Comparison of ENCODE assay signal across 9 cellular contexts in the genomic region with DNA sequence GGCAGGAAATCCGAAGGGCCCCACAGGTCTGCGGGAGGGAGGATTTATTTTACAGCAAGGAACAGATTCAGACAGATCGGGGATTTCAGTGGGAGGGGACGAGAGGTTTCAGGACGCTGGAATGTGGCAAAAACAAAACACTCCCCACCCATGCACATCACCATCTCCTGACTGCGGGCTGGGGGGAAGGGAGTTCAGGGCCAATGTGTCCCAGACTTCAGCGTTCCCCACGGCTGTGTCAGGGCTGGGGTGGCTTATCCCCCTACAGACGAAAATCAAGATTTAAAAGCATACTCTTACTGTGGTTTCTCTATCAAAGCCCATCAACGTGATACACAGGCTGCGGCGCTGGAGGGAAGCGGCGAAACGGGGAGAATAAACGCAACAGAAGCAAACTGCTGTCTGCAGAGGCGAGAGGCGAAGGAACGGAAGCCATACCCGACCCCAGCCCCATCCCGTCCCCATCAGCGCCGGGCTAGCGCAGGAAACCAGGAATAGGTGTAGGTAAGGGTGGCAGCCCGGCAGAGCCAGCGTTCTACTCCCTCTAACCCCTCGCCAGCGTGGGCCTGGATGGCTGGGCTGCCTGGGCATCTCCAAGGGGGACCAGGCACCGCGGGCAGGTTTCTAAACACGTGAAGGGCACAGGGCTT. TPM values are rescaled to one million over a fixed set of nuclear protein-coding genes. Genes with fewer than 3 reads are reported as not detected.
DNase-seq lines count a peak whose midpoint lies in the region; ATAC-seq, FAIRE-seq and TF ChIP-seq lines count a peak whose summit lies in the region.
"Had no signal": no experiment of that assay in that cellular context is flagged by ENCODE, and none has a peak within 500 bp of the region (broad histone marks: within the 10 kb centered on the region; RNA-seq: fewer than 3 reads in every experiment).

No MANE protein-coding gene starts in this region.

- peak overlapping the region; percentile 44 to 74 (median 65) for H3K4me3 ChIP-seq in esophagus squamous epithelium
- peak overlapping the region; percentile 37 for H3K4me3 ChIP-seq in parathyroid adenoma (ENCODE audit: low read depth, low read length)

- H3K4me1 ChIP-seq in esophagus squamous epithelium (peaks cover 21 to 73% (median 36%) of the 10 kb centered on the region in 3 donors), parathyroid adenoma (no peaks in the 10 kb centered on the region)

- H3K27ac ChIP-seq in esophagus squamous epithelium = peak overlapping the region; percentile 75 to 87 (median 84)
- no peak overlapping the region for H3K27ac ChIP-seq in parathyroid adenoma

- H3K4me2 ChIP-seq in parathyroid adenoma (ENCODE audit: low read length) = peak overlapping the region; percentile 49

- TF ChIP-seq POLR2A in GM12892 (IDR thresholded peaks at IDR 0.05; ENCODE audit: low read depth, low read length) (no peak), esophagus squamous epithelium (IDR thresholded peaks at IDR 0.05) (peak in 2 of 4 donors; percentile 30 to 37)

- H3K79me2 ChIP-seq in parathyroid adenoma = no peaks in the 10 kb centered on the region

- H3K36me3 ChIP-seq in esophagus squamous epithelium = no peaks in the 10 kb centered on the region
- H3K36me3 ChIP-seq in parathyroid adenoma (ENCODE audit: control insufficient read depth, insufficient read depth, low read length) = no peaks in the 10 kb centered on the region

- no peak overlapping the region for H2AFZ ChIP-seq in parathyroid adenoma

- TF ChIP-seq CTCF in esophagus squamous epithelium (IDR thresholded peaks at IDR 0.05) (no peak), parathyroid adenoma (IDR thresholded peaks at IDR 0.05) (no peak)

- intact Hi-C loops in esophagus squamous epithelium (cut with DNase I) = no loop called here

- FAIRE-seq in GM12892 (lab: Jason Lieb, UNC) = peak; percentile 65

- no peak for ATAC-seq in GM19455 (IDR thresholded peaks at IDR 0.05; ENCODE audit: unreplicated experiment)
- no peak for ATAC-seq in left lobe of liver

- WGBS in esophagus squamous epithelium, 2 donors = 1 to 14% methylated on average over 16 to 29 of the region's 31 CpGs

- DNase-seq in GM12892 (ENCODE audit: insufficient read length) (peak; percentile 13), esophagus squamous epithelium (lab: John Stamatoyannopoulos, UW) (no peak), NCI-H2196 treated with DMSO at 0.1 percent for 48 hours (lab: John Stamatoyannopoulos, UW; ENCODE audit: unreplicated experiment) (no peak), left lobe of liver (ENCODE audit: low spot score) (no peak)
- no peak for DNase-seq in stimulated activated CD8-positive, alpha-beta memory T cell treated with anti-CD3 and anti-CD28 coated beads, Interleukin-4, amount 100 ng/mL, for 48 hours

- H3K27me3 ChIP-seq in esophagus squamous epithelium = peaks cover 0 to 96% (median 7%) of the 10 kb centered on the region in 4 donors
- no peaks in the 10 kb centered on the region for H3K27me3 ChIP-seq in parathyroid adenoma (ENCODE audit: control insufficient read depth, insufficient read depth, low read length)

- no peak overlapping the region for H3K9ac ChIP-seq in parathyroid adenoma

- H3K9me3 ChIP-seq in esophagus squamous epithelium = no peaks in the 10 kb centered on the region
- H3K9me3 ChIP-seq in parathyroid adenoma (ENCODE audit: control insufficient read depth, low read length) = no peaks in the 10 kb centered on the region

TF ChIP-seq in PFSK-1, 5 proteins besides CTCF, POLR2A, EP300 and RAD21:
- TF ChIP-seq POLR2AphosphoS5 (IDR thresholded peaks at IDR 0.05; ENCODE audit: low read depth, low read length) (0 out of 2 replicates have a peak, but pooled peaks have one; percentile 16), FOXP2 (optimal IDR thresholded peaks at IDR 0.05; ENCODE audit: borderline replicate concordance, extremely low read depth, extremely low read length, insufficient read depth) (no peak)
- TF ChIP-seq, protein P1, sequence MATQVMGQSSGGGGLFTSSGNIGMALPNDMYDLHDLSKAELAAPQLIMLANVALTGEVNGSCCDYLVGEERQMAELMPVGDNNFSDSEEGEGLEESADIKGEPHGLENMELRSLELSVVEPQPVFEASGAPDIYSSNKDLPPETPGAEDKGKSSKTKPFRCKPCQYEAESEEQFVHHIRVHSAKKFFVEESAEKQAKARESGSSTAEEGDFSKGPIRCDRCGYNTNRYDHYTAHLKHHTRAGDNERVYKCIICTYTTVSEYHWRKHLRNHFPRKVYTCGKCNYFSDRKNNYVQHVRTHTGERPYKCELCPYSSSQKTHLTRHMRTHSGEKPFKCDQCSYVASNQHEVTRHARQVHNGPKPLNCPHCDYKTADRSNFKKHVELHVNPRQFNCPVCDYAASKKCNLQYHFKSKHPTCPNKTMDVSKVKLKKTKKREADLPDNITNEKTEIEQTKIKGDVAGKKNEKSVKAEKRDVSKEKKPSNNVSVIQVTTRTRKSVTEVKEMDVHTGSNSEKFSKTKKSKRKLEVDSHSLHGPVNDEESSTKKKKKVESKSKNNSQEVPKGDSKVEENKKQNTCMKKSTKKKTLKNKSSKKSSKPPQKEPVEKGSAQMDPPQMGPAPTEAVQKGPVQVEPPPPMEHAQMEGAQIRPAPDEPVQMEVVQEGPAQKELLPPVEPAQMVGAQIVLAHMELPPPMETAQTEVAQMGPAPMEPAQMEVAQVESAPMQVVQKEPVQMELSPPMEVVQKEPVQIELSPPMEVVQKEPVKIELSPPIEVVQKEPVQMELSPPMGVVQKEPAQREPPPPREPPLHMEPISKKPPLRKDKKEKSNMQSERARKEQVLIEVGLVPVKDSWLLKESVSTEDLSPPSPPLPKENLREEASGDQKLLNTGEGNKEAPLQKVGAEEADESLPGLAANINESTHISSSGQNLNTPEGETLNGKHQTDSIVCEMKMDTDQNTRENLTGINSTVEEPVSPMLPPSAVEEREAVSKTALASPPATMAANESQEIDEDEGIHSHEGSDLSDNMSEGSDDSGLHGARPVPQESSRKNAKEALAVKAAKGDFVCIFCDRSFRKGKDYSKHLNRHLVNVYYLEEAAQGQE (IDR thresholded peaks at IDR 0.05; ENCODE audit: insufficient read depth in 1 of 2, low read depth in 2 of 2, low read length in 2 of 2) = 0 out of 4 replicates have a peak, but pooled peaks of 1 of the 2 experiments have one; percentile 36

RNA-seq across cellular contexts. Expression of a gene that starts 2.7 kb away (rescaled TPM):
- polyA plus RNA-seq in GM12892 (2012; ENCODE audit: missing spikeins) = not detected
- 10.1 TPM for polyA plus RNA-seq in PFSK-1 (2012; ENCODE audit: insufficient read length, low read depth)
- 10 to 100 TPM in 3 of 4 donors, 1 to 10 TPM in 1; 7.7 to 39.3 (median 16.1) TPM for total RNA-seq in esophagus squamous epithelium
- total RNA-seq in left lobe of liver = 0.08 TPM
- total RNA-seq: lung microvascular endothelial cell had no signal
